Comparison of ENCODE assay signal across 11 cellular contexts in the genomic region with DNA sequence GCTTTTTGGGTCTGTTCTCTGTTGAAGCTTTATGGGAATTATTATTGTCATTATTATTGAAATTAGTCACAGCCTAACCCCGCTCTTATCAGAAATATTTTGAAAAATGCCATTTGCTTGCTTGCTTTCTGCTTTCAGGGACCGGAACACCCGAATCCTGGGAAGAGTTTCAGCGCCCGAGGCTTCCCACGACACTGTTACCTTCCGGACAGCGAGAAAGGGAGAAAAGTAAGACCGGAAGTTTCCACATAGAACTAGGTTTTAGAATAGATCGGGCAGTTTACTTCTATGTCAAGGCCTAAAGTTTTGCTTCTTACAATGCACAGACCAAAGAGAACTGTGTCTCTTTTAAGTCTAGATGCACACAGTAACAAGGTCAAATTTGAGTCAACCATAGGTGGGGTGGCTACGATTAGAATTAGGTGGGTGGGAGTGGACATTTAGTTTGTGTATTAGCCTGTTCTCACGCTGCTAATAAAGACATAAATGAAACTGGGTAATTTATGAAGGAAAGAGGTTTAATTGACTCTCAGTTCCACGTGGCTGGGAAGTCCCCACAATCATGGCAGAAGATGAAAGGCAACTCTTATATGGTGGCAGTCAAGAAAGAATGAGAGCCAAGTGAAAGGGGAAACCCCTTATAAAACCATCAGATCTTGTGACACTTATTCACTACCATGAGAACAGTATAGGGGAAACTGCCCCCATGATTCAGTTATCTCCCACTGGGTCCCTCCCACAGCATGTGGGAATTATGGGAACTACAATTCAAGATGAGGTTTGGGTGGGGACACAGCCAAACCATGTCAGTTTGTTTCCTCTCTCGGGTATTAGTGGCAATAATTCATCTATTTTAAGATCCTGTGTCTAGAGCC. TPM values are rescaled to one million over a fixed set of nuclear protein-coding genes. Genes with fewer than 3 reads are reported as not detected.
DNase-seq lines count a peak whose midpoint lies in the region; ATAC-seq and TF ChIP-seq lines count a peak whose summit lies in the region.
"Had no signal": no experiment of that assay in that cellular context is flagged by ENCODE, and none has a peak within 500 bp of the region (broad histone marks: within the 10 kb centered on the region; RNA-seq: fewer than 3 reads in every experiment).

No MANE protein-coding gene starts in this region.

- ATAC-seq in GM18861 (IDR thresholded peaks at IDR 0.05; ENCODE audit: unreplicated experiment) (peak; percentile 53), HG02870 (IDR thresholded peaks at IDR 0.05; ENCODE audit: unreplicated experiment) (peak; percentile 72)

- no peak for TF ChIP-seq POLR2A in testis (IDR thresholded peaks at IDR 0.05)

- H3K36me3 ChIP-seq in BLaER1 treated with 17β-estradiol and CSF1 and Interleukin-3, amounts not matched to agents 10 nM and 100 nM: peaks cover 0 to 68% (median 22%) of the 10 kb centered on the region in 11 experiments; a peak in 14 of 22 replicates
- H3K36me3 ChIP-seq in ascending aorta: peaks cover 0 to 5% of the 10 kb centered on the region in 2 donors
- H3K36me3 ChIP-seq in tibial artery: peaks cover 0 to 3% (median 0%) of the 10 kb centered on the region in 3 donors
- H3K36me3 ChIP-seq in testis (ENCODE audit: low read depth, missing control alignments): no peaks in the 10 kb centered on the region

- peaks cover 0 to 73% (median 0%) of the 10 kb centered on the region in 11 experiments; a peak in 4 of 22 replicates for H4K20me1 ChIP-seq in BLaER1 treated with 17β-estradiol and CSF1 and Interleukin-3, amounts not matched to agents 10 nM and 100 nM

- H3K4me2 ChIP-seq in BLaER1 treated with 17β-estradiol and CSF1 and Interleukin-3, amounts not matched to agents 10 nM and 100 nM: peak overlapping the region; percentile 59 to 87 (median 64)

- no peak overlapping the region for H3K9ac ChIP-seq in BLaER1 treated with 17β-estradiol and CSF1 and Interleukin-3, amounts not matched to agents 10 nM and 100 nM

- peaks cover 41 to 62% (median 52%) of the 10 kb centered on the region in 10 experiments for H3K4me1 ChIP-seq in BLaER1 treated with 17β-estradiol and CSF1 and Interleukin-3, amounts not matched to agents 10 nM and 100 nM
- H3K4me1 ChIP-seq in ascending aorta (peaks cover 4 to 18% of the 10 kb centered on the region in 2 donors), tibial artery (peaks cover 0 to 41% (median 31%) of the 10 kb centered on the region in 4 donors), testis (peaks cover 5% of the 10 kb centered on the region)

- DNase-seq in ascending aorta (ENCODE audit: low spot score in 2 of 2): no peak
- no peak for DNase-seq in NCI-H748 (lab: John Stamatoyannopoulos, UW; ENCODE audit: unreplicated experiment)
- no peak for DNase-seq in tibial artery
- no peak for DNase-seq in NCI-H82 (lab: John Stamatoyannopoulos, UW)
- no peak for DNase-seq in testis
- DNase-seq: cortex of kidney had no signal

- H3K27me3 ChIP-seq in BLaER1 treated with 17β-estradiol and CSF1 and Interleukin-3, amounts not matched to agents 10 nM and 100 nM: peaks cover 0 to 29% (median 0%) of the 10 kb centered on the region in 11 experiments; a peak in 3 of 22 replicates
- no peaks in the 10 kb centered on the region for H3K27me3 ChIP-seq in ascending aorta
- no peaks in the 10 kb centered on the region for H3K27me3 ChIP-seq in tibial artery
- H3K27me3 ChIP-seq in testis: no peaks in the 10 kb centered on the region

- 74 to 84% methylated on average over 14 of the region's 14 CpGs for WGBS in testis, 2 donors

- intact Hi-C loops in ascending aorta (cut with DNase I): no loop called here
- intact Hi-C loops in tibial artery (cut with DNase I; ENCODE audit: low total_unique reads): no loop called here
- intact Hi-C loops in testis (cut with DNase I; ENCODE audit: low total_unique reads): no loop called here

- H3K4me3 ChIP-seq in BLaER1 treated with 17β-estradiol and CSF1 and Interleukin-3, amounts not matched to agents 10 nM and 100 nM: no peak overlapping the region
- H3K4me3 ChIP-seq in ascending aorta (no peak overlapping the region), tibial artery (no peak overlapping the region), testis (no peak overlapping the region)

- no peak for TF ChIP-seq CTCF in ascending aorta (IDR thresholded peaks at IDR 0.05)
- TF ChIP-seq CTCF in tibial artery (IDR thresholded peaks at IDR 0.05): no peak
- TF ChIP-seq CTCF in testis (IDR thresholded peaks at IDR 0.05): no peak

- peak overlapping the region in 9 of 11 experiments; percentile 12 to 50 (median 37); a peak in 9 of 22 replicates for H3K27ac ChIP-seq in BLaER1 treated with 17β-estradiol and CSF1 and Interleukin-3, amounts not matched to agents 10 nM and 100 nM
- peak overlapping the region; percentile 40 to 74 for H3K27ac ChIP-seq in ascending aorta
- peak overlapping the region in 1 of 2 donors; percentile 23 for H3K27ac ChIP-seq in tibial artery
- H3K27ac ChIP-seq in testis: no peak overlapping the region

- peaks cover 0 to 14% (median 8%) of the 10 kb centered on the region in 11 experiments; a peak in 13 of 22 replicates for H3K9me3 ChIP-seq in BLaER1 treated with 17β-estradiol and CSF1 and Interleukin-3, amounts not matched to agents 10 nM and 100 nM (replicated peaks in 1 of 11)
- no peaks in the 10 kb centered on the region for H3K9me3 ChIP-seq in ascending aorta
- no peaks in the 10 kb centered on the region for H3K9me3 ChIP-seq in tibial artery
- no peaks in the 10 kb centered on the region for H3K9me3 ChIP-seq in testis

RNA-seq across cellular contexts. Expression of gene MPEG1, which starts 12.9 kb away (rescaled TPM):
- total RNA-seq in ascending aorta (14.5 TPM), testis (1 to 10 TPM in 1 of 2 donors, under 1 TPM in 1; 0.87 to 3.8 TPM)
- polyA plus RNA-seq in testis (ENCODE audit: insufficient read depth, low read depth, low replicate concordance): 12.1 TPM
- total RNA-seq: activated CD8-positive, alpha-beta memory T cell treated with anti-CD3 and anti-CD28 coated beads for 36 hours; H1 had no signal
- polyA plus RNA-seq: H1 had no signal

RNA-seq across cellular contexts. Expression of gene DTX4, which starts 27.9 kb away (rescaled TPM):
- 9.6 TPM for total RNA-seq in ascending aorta
- total RNA-seq in testis: 10 to 100 TPM in 1 of 2 donors, 1 to 10 TPM in 1; 4.5 to 10.2 TPM
- 6.1 TPM for polyA plus RNA-seq in testis (ENCODE audit: insufficient read depth, low read depth, low replicate concordance)

RNA-seq across cellular contexts. Expression of gene FAM111A, which starts 57.1 kb away (rescaled TPM):
- total RNA-seq in ascending aorta: 54.3 TPM
- 10 to 100 TPM; 41.5 to 43.4 TPM for total RNA-seq in testis
- polyA plus RNA-seq in testis (ENCODE audit: insufficient read depth, low read depth, low replicate concordance): 12.3 TPM

Comparison
In these comparisons a context has a peak if more than half of its experiments do, and no peak if none do; other contexts are left out.
1. H3K27ac ChIP-seq: peak in BLaER1 treated with 17β-estradiol and CSF1 and Interleukin-3, amounts not matched to agents 10 nM and 100 nM (9 of 11) and ascending aorta (2 of 2); none in testis (0 of 2).